8 cellular contexts compared by ENCODE assay signal in the genomic region with DNA sequence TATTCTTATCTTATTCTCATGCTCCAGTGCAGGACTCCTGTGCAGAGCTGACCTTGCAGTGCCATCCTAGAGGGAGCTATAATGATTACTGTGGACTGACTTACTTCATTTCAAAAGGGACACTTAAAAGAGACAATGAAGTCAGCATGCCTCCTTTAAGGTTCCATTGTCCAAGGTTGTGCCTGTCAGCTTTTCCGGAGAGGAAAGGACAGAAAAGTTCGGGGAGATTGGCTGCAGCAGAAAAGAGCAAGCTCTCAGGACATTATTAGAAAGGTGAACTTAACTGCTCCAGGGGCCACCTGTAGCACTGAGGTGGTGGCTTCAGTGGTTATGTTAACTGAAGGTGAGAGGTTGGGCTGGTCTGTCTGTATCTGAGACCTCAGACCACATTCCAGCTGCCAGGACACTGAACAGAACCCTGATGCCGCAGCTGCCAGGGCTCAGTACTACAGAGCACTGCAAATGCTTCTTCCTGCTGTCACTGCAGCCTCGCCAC.
DNase-seq lines count a peak whose midpoint lies in the region; ATAC-seq, FAIRE-seq and TF ChIP-seq lines count a peak whose summit lies in the region.

No MANE protein-coding gene starts in this region.

- H3K27me3 ChIP-seq in SU-DHL-6 (ENCODE audit: low read length), result no peaks in the 10 kb centered on the region
- no peaks in the 10 kb centered on the region for H3K27me3 ChIP-seq in neuron (ENCODE audit: insufficient read depth, low read length)

- H3K9me3 ChIP-seq in SU-DHL-6 (ENCODE audit: insufficient read depth, low read length) (peaks cover 22% of the 10 kb centered on the region; the same call in 1 of the 2 replicates), neuron (ENCODE audit: low read length) (no peaks in the 10 kb centered on the region)

- H3K36me3 ChIP-seq in SU-DHL-6 (ENCODE audit: low read length), result no peaks in the 10 kb centered on the region; the same call in 1 of the 2 replicates
- no peaks in the 10 kb centered on the region for H3K36me3 ChIP-seq in neuron (ENCODE audit: insufficient read depth, low read length)

- H3K9me2 ChIP-seq in SU-DHL-6 (replicated peaks; ENCODE audit: insufficient read depth, low read length), result no peaks in the 10 kb centered on the region

- intact Hi-C loops in posterior vena cava (cut with DNase I), result no loop called here

- TF ChIP-seq CTCF in SU-DHL-6 (IDR thresholded peaks at IDR 0.05; ENCODE audit: insufficient read depth, low read length, poor library complexity, severe bottlenecking), result peak; percentile 38

- H3K4me1 ChIP-seq in neuron (ENCODE audit: insufficient read depth, low read length), result peaks cover 20% of the 10 kb centered on the region

- no peak for DNase-seq in GM19239 (ENCODE audit: insufficient read length, low spot score)
- DNase-seq in posterior vena cava (ENCODE audit: low spot score), result no peak
- DNase-seq in GF-D8 (lab: John Stamatoyannopoulos, UW), result no peak
- DNase-seq in DMS114 treated with DMSO at 0.1 percent for 48 hours (lab: John Stamatoyannopoulos, UW; ENCODE audit: unreplicated experiment), result no peak

- FAIRE-seq in GM19239 (lab: Jason Lieb, UNC), result peak; percentile 95

- H2AFZ ChIP-seq in SU-DHL-6 (ENCODE audit: low read depth, low read length, severe bottlenecking), result peak overlapping the region; percentile 62
- H2AFZ ChIP-seq in neuron (ENCODE audit: low read depth, low read length), result no peak overlapping the region

- no peaks in the 10 kb centered on the region for H4K20me1 ChIP-seq in SU-DHL-6 (ENCODE audit: low read depth, low read length)

- peak overlapping the region; percentile 86 for H3K27ac ChIP-seq in SU-DHL-6 (ENCODE audit: low read depth, low read length)

- peak overlapping the region; percentile 45 for H3K9ac ChIP-seq in SU-DHL-6 (ENCODE audit: low read length)

- H3K4me2 ChIP-seq in SU-DHL-6 (ENCODE audit: low read depth, low read length, poor library complexity, severe bottlenecking), result peak overlapping the region; percentile 54

- peak; percentile 84 for ATAC-seq in HG02981 (IDR thresholded peaks at IDR 0.05; ENCODE audit: unreplicated experiment)
- ATAC-seq in GM21717 (IDR thresholded peaks at IDR 0.05; ENCODE audit: unreplicated experiment), result no peak

- H3F3A ChIP-seq in SU-DHL-6 (ENCODE audit: insufficient read depth), result peaks cover 29% of the 10 kb centered on the region

- H3K79me2 ChIP-seq in SU-DHL-6 (ENCODE audit: insufficient read depth, low read length), result no peaks in the 10 kb centered on the region

- H3K4me3 ChIP-seq in SU-DHL-6 (ENCODE audit: insufficient read depth, low read length, poor library complexity, severe bottlenecking), result peak overlapping the region; percentile 2
- peak overlapping the region; percentile 30 for H3K4me3 ChIP-seq in neuron (ENCODE audit: low read length)
